Comparison of ENCODE assay signal across 17 cellular contexts in genomic region chr1:223784541-223784940, GRCh38.
DNase-seq lines count a peak whose midpoint lies in the region; ATAC-seq and TF ChIP-seq lines count a peak whose summit lies in the region.
"Had no signal": no experiment of that assay in that cellular context is flagged by ENCODE, and none has a peak within 500 bp of the region (broad histone marks: within the 10 kb centered on the region; RNA-seq: fewer than 3 reads in every experiment).

No MANE protein-coding gene starts in this region.

- no peaks in the 10 kb centered on the region for H3K9me3 Mint-ChIP-seq in activated T-cell treated with anti-CD3 and anti-CD28 coated beads, Interleukin-2, amount 50 U/mL, for 24 hours
- H3K9me3 Mint-ChIP-seq: CD14-positive monocyte; CD8-positive, alpha-beta T cell; GM23338 had no signal

- peak overlapping the region; percentile 53 for H3K27ac Mint-ChIP-seq in activated T-cell treated with anti-CD3 and anti-CD28 coated beads, Interleukin-2, amount 50 U/mL, for 24 hours
- peak overlapping the region; percentile 81 for H3K27ac Mint-ChIP-seq in T-helper 17 cell
- H3K27ac Mint-ChIP-seq: CD14-positive monocyte; CD8-positive, alpha-beta T cell; GM23338 had no signal

- no peaks in the 10 kb centered on the region for H3K27me3 Mint-ChIP-seq in activated T-cell treated with anti-CD3 and anti-CD28 coated beads, Interleukin-2, amount 50 U/mL, for 24 hours
- H3K27me3 Mint-ChIP-seq in T-helper 17 cell: no peaks in the 10 kb centered on the region

- H3K4me3 Mint-ChIP-seq in activated T-cell treated with anti-CD3 and anti-CD28 coated beads, Interleukin-2, amount 50 U/mL, for 24 hours: no peak overlapping the region
- H3K4me3 Mint-ChIP-seq in T-helper 17 cell: no peak overlapping the region
- H3K4me3 Mint-ChIP-seq: CD14-positive monocyte; CD8-positive, alpha-beta T cell; GM23338 had no signal

- H3K4me1 Mint-ChIP-seq in activated T-cell treated with anti-CD3 and anti-CD28 coated beads, Interleukin-2, amount 50 U/mL, for 24 hours (ENCODE audit: low read depth): no peaks in the 10 kb centered on the region
- peaks cover 8% of the 10 kb centered on the region for H3K4me1 Mint-ChIP-seq in T-helper 17 cell
- H3K4me1 Mint-ChIP-seq: CD14-positive monocyte, GM23338 had no signal

- no peak for DNase-seq in activated T-cell treated with anti-CD3 and anti-CD28 coated beads, Interleukin-2, amount 50 U/mL, for 24 hours
- no peak for DNase-seq in activated T-cell treated with anti-CD3 and anti-CD28 coated beads for 4 hours
- no peak for DNase-seq in T-helper 17 cell
- no peak for DNase-seq in coronary artery (ENCODE audit: low spot score)
- no peak for DNase-seq in sciatic nerve (ENCODE audit: low spot score)
- no peak for DNase-seq in medulla oblongata (ENCODE audit: extremely low spot score)
- DNase-seq: CD8-positive, alpha-beta T cell; COR-L47; DMS153; DMS79 treated with DMSO at 0.1 percent for 48 hours; EL; H7 had no signal

- H3K9me3 ChIP-seq in T-helper 17 cell (ENCODE audit: control insufficient read depth, low read length, poor library complexity, severe bottlenecking): no peaks in the 10 kb centered on the region

- TF ChIP-seq CTCF in coronary artery (IDR thresholded peaks at IDR 0.05): no peak

- intact Hi-C loops in sciatic nerve (cut with DNase I): no loop called here

- ATAC-seq in T-helper 17 cell: no peak
- ATAC-seq in sciatic nerve: peak; percentile 78
- no peak for ATAC-seq in HG03378 (IDR thresholded peaks at IDR 0.05; ENCODE audit: unreplicated experiment)
- ATAC-seq in HG03139 (IDR thresholded peaks at IDR 0.05; ENCODE audit: unreplicated experiment): no peak
- ATAC-seq: CD8-positive, alpha-beta T cell; GM23338 had no signal

- peaks cover 90% of the 10 kb centered on the region for H3K36me3 Mint-ChIP-seq in activated T-cell treated with anti-CD3 and anti-CD28 coated beads, Interleukin-2, amount 50 U/mL, for 24 hours (ENCODE audit: low read depth)
- peaks cover 5% of the 10 kb centered on the region for H3K36me3 Mint-ChIP-seq in T-helper 17 cell (ENCODE audit: low read depth)

- peak overlapping the region; percentile 26 to 52 for H3K27ac ChIP-seq in coronary artery
- H3K27ac ChIP-seq: 22Rv1 had no signal

- no peak overlapping the region for H3K4me3 ChIP-seq in coronary artery
- H3K4me3 ChIP-seq: GM23338 had no signal
